ENCODE assay signal across 1 cellular context in the genomic region with DNA sequence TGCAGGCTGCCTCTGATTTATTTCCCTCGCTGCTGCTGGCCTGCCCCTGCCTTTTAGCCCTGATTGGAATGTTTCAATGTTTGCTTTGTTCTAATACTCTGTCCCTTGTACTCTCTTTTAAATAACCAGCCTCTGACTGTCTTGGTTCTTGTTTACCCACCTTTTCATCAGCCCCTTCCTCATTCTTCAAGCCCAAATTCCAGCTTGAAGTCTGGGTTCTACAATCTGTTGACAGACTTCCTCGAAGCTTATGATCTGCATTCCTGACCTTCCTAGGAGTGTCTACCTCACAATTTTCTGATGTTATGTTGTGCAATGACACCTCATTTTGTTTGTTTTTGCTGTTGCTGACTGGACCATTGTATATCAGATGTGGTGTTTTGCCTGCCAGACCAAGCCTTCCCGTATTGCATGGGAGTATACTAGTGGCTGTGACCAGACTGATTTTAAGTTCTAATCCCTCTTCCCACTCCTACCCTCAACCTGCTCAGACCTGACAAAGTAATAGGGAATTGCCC.
TF ChIP-seq lines count a peak whose summit lies in the region.

No MANE protein-coding gene starts in this region.

TF ChIP-seq in HepG2, 621 proteins besides CTCF, POLR2A, EP300 and RAD21 (continued from another document and continues in another):
- TF ChIP-seq ZBTB26 (CRISPR knock-in tag; IDR thresholded peaks at IDR 0.05; ENCODE audit: borderline replicate concordance), result peak; percentile 53; the same call in 1 of the 2 replicates
- peak; percentile 96; the same call in 1 of the 2 replicates for TF ChIP-seq SSRP1 (CRISPR knock-in tag; IDR thresholded peaks at IDR 0.05)
- TF ChIP-seq ZNF709 (CRISPR knock-in tag; IDR thresholded peaks at IDR 0.05), result 0 out of 2 replicates have a peak, but pooled peaks have one; percentile 16
- TF ChIP-seq, protein P1, sequence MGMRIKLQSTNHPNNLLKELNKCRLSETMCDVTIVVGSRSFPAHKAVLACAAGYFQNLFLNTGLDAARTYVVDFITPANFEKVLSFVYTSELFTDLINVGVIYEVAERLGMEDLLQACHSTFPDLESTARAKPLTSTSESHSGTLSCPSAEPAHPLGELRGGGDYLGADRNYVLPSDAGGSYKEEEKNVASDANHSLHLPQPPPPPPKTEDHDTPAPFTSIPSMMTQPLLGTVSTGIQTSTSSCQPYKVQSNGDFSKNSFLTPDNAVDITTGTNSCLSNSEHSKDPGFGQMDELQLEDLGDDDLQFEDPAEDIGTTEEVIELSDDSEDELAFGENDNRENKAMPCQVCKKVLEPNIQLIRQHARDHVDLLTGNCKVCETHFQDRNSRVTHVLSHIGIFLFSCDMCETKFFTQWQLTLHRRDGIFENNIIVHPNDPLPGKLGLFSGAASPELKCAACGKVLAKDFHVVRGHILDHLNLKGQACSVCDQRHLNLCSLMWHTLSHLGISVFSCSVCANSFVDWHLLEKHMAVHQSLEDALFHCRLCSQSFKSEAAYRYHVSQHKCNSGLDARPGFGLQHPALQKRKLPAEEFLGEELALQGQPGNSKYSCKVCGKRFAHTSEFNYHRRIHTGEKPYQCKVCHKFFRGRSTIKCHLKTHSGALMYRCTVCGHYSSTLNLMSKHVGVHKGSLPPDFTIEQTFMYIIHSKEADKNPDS (CRISPR knock-in tag; IDR thresholded peaks at IDR 0.05), result peak; percentile 80; the same call in 1 of the 2 replicates
- TF ChIP-seq, protein P2, sequence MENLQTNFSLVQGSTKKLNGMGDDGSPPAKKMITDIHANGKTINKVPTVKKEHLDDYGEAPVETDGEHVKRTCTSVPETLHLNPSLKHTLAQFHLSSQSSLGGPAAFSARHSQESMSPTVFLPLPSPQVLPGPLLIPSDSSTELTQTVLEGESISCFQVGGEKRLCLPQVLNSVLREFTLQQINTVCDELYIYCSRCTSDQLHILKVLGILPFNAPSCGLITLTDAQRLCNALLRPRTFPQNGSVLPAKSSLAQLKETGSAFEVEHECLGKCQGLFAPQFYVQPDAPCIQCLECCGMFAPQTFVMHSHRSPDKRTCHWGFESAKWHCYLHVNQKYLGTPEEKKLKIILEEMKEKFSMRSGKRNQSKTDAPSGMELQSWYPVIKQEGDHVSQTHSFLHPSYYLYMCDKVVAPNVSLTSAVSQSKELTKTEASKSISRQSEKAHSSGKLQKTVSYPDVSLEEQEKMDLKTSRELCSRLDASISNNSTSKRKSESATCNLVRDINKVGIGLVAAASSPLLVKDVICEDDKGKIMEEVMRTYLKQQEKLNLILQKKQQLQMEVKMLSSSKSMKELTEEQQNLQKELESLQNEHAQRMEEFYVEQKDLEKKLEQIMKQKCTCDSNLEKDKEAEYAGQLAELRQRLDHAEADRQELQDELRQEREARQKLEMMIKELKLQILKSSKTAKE (CRISPR knock-in tag; IDR thresholded peaks at IDR 0.05; ENCODE audit: borderline replicate concordance), result peak; percentile 96
- TF ChIP-seq GATAD2A (CRISPR knock-in tag; IDR thresholded peaks at IDR 0.05), result peak; percentile 98
- peak; percentile 99 for TF ChIP-seq TEAD3 (CRISPR knock-in tag; optimal IDR thresholded peaks at IDR 0.05; ENCODE audit: borderline replicate concordance)
- peak; percentile 29; the same call in 1 of the 2 replicates for TF ChIP-seq MED13 (CRISPR knock-in tag; IDR thresholded peaks at IDR 0.05)
- no peak for TF ChIP-seq CENPT (CRISPR knock-in tag; IDR thresholded peaks at IDR 0.05; ENCODE audit: low read depth)
- no peak for TF ChIP-seq SRF (IDR thresholded peaks at IDR 0.05; ENCODE audit: low read depth, low read length)
- no peak; the same call in 1 of the 2 replicates for TF ChIP-seq ZNF263 (CRISPR knock-in tag; IDR thresholded peaks at IDR 0.05)
- 0 out of 2 replicates have a peak, but pooled peaks have one; percentile 19 for TF ChIP-seq ZNF160 (CRISPR knock-in tag; IDR thresholded peaks at IDR 0.05)
- TF ChIP-seq ZNF12 (CRISPR knock-in tag; IDR thresholded peaks at IDR 0.05), result peak; percentile 83; the same call in 1 of the 2 replicates
- peak; percentile 99 for TF ChIP-seq TBL1XR1 (IDR thresholded peaks at IDR 0.05; ENCODE audit: borderline replicate concordance, low read length, partially characterized antibody)
- peak; percentile 86 for TF ChIP-seq ZEB1 (IDR thresholded peaks at IDR 0.05; ENCODE audit: insufficient replicate concordance, low read depth)
- peak; percentile 92 for TF ChIP-seq TBX3 (IDR thresholded peaks at IDR 0.05; ENCODE audit: borderline replicate concordance)
- TF ChIP-seq ZNF337 (CRISPR knock-in tag; IDR thresholded peaks at IDR 0.05; ENCODE audit: borderline replicate concordance, low read depth), result no peak
- TF ChIP-seq ZNF770 (CRISPR knock-in tag; IDR thresholded peaks at IDR 0.05), result peak; percentile 42; the same call in 1 of the 2 replicates
- peak; percentile 48; the same call in 1 of the 2 replicates for TF ChIP-seq ZBTB34 (CRISPR knock-in tag; IDR thresholded peaks at IDR 0.05)
- TF ChIP-seq MAZ (IDR thresholded peaks at IDR 0.05; ENCODE audit: borderline replicate concordance, low read depth, low read length), result peak; percentile 38; the same call in 1 of the 2 replicates
- TF ChIP-seq MAZ (CRISPR knock-in tag; IDR thresholded peaks at IDR 0.05; ENCODE audit: low read depth), result 0 out of 2 replicates have a peak, but pooled peaks have one; percentile 51
- no peak for TF ChIP-seq NCOA1 (CRISPR knock-in tag; IDR thresholded peaks at IDR 0.05)
- peak; percentile 76 for TF ChIP-seq MEIS2 (CRISPR knock-in tag; IDR thresholded peaks at IDR 0.05)
- TF ChIP-seq, protein P3, sequence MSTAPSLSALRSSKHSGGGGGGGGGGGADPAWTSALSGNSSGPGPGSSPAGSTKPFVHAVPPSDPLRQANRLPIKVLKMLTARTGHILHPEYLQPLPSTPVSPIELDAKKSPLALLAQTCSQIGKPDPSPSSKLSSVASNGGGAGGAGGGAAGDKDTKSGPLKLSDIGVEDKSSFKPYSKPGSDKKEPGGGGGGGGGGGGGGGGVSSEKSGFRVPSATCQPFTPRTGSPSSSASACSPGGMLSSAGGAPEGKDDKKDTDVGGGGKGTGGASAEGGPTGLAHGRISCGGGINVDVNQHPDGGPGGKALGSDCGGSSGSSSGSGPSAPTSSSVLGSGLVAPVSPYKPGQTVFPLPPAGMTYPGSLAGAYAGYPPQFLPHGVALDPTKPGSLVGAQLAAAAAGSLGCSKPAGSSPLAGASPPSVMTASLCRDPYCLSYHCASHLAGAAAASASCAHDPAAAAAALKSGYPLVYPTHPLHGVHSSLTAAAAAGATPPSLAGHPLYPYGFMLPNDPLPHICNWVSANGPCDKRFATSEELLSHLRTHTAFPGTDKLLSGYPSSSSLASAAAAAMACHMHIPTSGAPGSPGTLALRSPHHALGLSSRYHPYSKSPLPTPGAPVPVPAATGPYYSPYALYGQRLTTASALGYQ (CRISPR knock-in tag; IDR thresholded peaks at IDR 0.05), result peak; percentile 84; the same call in 1 of the 2 replicates
- peak; percentile 90 for TF ChIP-seq HNF4A (CRISPR knock-in tag; IDR thresholded peaks at IDR 0.05)
- peak; percentile 29; the same call in 1 of the 2 replicates for TF ChIP-seq HNF1A (IDR thresholded peaks at IDR 0.05; ENCODE audit: low read depth)
- peak; percentile 66; the same call in 1 of the 2 replicates for TF ChIP-seq HNF1A (CRISPR knock-in tag; IDR thresholded peaks at IDR 0.05; ENCODE audit: borderline replicate concordance)
- peak; percentile 87 for TF ChIP-seq TFE3 (CRISPR knock-in tag; IDR thresholded peaks at IDR 0.05)
- no peak for TF ChIP-seq ZNF326 (CRISPR knock-in tag; IDR thresholded peaks at IDR 0.05; ENCODE audit: borderline replicate concordance)
- no peak for TF ChIP-seq FLYWCH1 (CRISPR knock-in tag; IDR thresholded peaks at IDR 0.05)
- 0 out of 2 replicates have a peak, but pooled peaks have one; percentile 8 for TF ChIP-seq ZNF121 (CRISPR knock-in tag; IDR thresholded peaks at IDR 0.05)
- peak; percentile 90; the same call in 1 of the 2 replicates for TF ChIP-seq TOE1 (CRISPR knock-in tag; IDR thresholded peaks at IDR 0.05)
- TF ChIP-seq TARDBP (CRISPR knock-in tag; IDR thresholded peaks at IDR 0.05), result peak; percentile 92
- TF ChIP-seq ZSCAN22 (CRISPR knock-in tag; IDR thresholded peaks at IDR 0.05), result no peak
- peak; percentile 94 for TF ChIP-seq SOX5 (CRISPR knock-in tag; IDR thresholded peaks at IDR 0.05; ENCODE audit: borderline replicate concordance)
- no peak for TF ChIP-seq ZNF83 (CRISPR knock-in tag; IDR thresholded peaks at IDR 0.05; ENCODE audit: borderline replicate concordance)
- peak; percentile 75 for TF ChIP-seq THAP11 (CRISPR knock-in tag; IDR thresholded peaks at IDR 0.05)
- peak; percentile 87 for TF ChIP-seq SAP130 (CRISPR knock-in tag; IDR thresholded peaks at IDR 0.05; ENCODE audit: low read depth)
- TF ChIP-seq KAT2B (IDR thresholded peaks at IDR 0.05; ENCODE audit: borderline replicate concordance, low read depth, low read length), result no peak
- peak; percentile 98 for TF ChIP-seq FOXA3 (CRISPR knock-in tag; IDR thresholded peaks at IDR 0.05)
